Comparison of ENCODE assay signal across 8 cellular contexts in the genomic region with DNA sequence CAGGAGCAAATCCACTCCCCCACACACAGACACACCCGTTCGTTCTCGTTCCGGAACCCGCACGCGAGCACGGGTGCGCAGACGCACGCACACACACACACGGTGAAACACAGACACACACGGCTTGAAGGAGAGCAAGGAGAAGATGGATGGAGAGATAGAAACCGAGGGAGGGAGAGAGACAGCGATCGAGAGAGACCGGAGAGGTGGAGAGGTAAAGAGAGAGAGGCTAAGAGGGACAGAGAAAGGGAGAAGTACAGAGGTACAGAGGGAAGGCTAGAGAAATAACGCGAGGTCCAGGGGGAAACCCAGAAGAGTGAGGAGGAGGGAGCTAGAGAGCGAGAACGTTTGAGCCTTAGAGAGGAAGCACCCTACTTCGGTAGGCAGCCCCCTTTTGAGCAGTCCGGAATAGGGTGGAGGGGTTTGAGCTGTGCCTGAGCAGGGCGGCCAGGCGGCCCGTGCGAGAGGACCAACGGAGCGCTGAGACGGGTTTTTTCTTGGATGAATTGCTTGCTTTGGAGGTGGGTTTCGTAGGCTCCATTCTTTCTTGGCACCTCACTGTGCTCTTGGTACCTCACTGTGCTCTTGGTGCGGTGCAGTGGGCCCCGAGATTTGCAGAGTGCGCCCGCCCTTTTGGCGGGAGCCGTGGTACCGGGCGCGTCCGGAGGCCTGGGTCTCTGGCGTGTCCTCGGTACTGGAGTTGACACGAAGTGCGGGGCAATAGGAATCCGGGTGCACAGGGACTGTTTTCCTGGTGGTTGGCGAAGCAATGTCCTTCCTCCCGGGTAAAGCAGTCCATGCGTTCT.
DNase-seq lines count a peak whose midpoint lies in the region; ATAC-seq, FAIRE-seq and TF ChIP-seq lines count a peak whose summit lies in the region.

No MANE protein-coding gene starts in this region.

- H3K27me3 ChIP-seq in astrocyte (ENCODE audit: insufficient read depth, low read length) (peaks cover 33% of the 10 kb centered on the region), iPS-15b (ENCODE audit: control insufficient read depth, insufficient read depth, low read length) (peaks cover 51% of the 10 kb centered on the region), small intestine (ENCODE audit: control insufficient read depth in 2 of 2, insufficient read depth in 2 of 2, low read length in 2 of 2) (peaks cover 3 to 19% of the 10 kb centered on the region in 2 donors)

- peak overlapping the region; percentile 86 for H2AFZ ChIP-seq in astrocyte (ENCODE audit: low read depth, low read length)

- H3K36me3 ChIP-seq in astrocyte (ENCODE audit: insufficient read depth, low read length) = no peaks in the 10 kb centered on the region
- no peaks in the 10 kb centered on the region for H3K36me3 ChIP-seq in iPS-15b (ENCODE audit: control insufficient read depth, insufficient read depth, low read length)
- H3K36me3 ChIP-seq in small intestine (ENCODE audit: control insufficient read depth in 2 of 2, insufficient read depth in 2 of 2, low read length in 2 of 2) = no peaks in the 10 kb centered on the region

- FAIRE-seq in astrocyte (lab: Jason Lieb, UNC) = no peak
- no peak for FAIRE-seq in small intestine (lab: Jason Lieb, UNC)

- H3K27me3 Mint-ChIP-seq in astrocyte (ENCODE audit: low read depth, unreplicated experiment) = peaks cover 29% of the 10 kb centered on the region

- peak overlapping the region; percentile 100 for H3K4me2 ChIP-seq in astrocyte (ENCODE audit: low read length)

- peaks cover 4% of the 10 kb centered on the region for H3K36me3 Mint-ChIP-seq in astrocyte (ENCODE audit: low read depth, unreplicated experiment)

- peaks cover 17% of the 10 kb centered on the region for H3K4me1 ChIP-seq in astrocyte (ENCODE audit: insufficient read depth, low read length)
- no peaks in the 10 kb centered on the region for H3K4me1 ChIP-seq in iPS-15b (ENCODE audit: control insufficient read depth, insufficient read depth, low read length)
- peaks cover 0 to 8% of the 10 kb centered on the region in 2 donors for H3K4me1 ChIP-seq in small intestine (ENCODE audit: control insufficient read depth in 2 of 2, insufficient read depth in 1 of 2, low read depth in 1 of 2, low read length in 1 of 2)

- peak overlapping the region; percentile 71 for H3K4me3 ChIP-seq in astrocyte (ENCODE audit: insufficient read depth, low read depth, low read length)
- H3K4me3 ChIP-seq in iPS-15b (ENCODE audit: low read depth, low read length) = peak overlapping the region; percentile 61
- H3K4me3 ChIP-seq in small intestine (ENCODE audit: low read depth in 1 of 2, low read length in 2 of 2) = peak overlapping the region in 1 of 2 donors; percentile 24

- peak overlapping the region; percentile 87 for H3K4me3 Mint-ChIP-seq in astrocyte (ENCODE audit: unreplicated experiment)

- H3K9me3 ChIP-seq in astrocyte (ENCODE audit: insufficient read depth, low read depth, low read length) (no peaks in the 10 kb centered on the region), iPS-15b (ENCODE audit: control insufficient read depth, insufficient read depth, low read length) (no peaks in the 10 kb centered on the region), small intestine (ENCODE audit: control insufficient read depth, low read depth) (no peaks in the 10 kb centered on the region)

- H3K79me2 ChIP-seq in astrocyte (ENCODE audit: insufficient read depth, low read length) = no peaks in the 10 kb centered on the region

- 0 to 1% (median 1%) methylated on average over 48 to 49 of the region's 49 CpGs for WGBS in small intestine, 3 donors

- H3K27ac ChIP-seq in astrocyte (ENCODE audit: low read depth, low read length) (no peak overlapping the region), small intestine (ENCODE audit: low read depth in 1 of 2, low read length in 1 of 2) (no peak overlapping the region)

- peak overlapping the region; percentile 81 for H3K9ac ChIP-seq in astrocyte (ENCODE audit: low read length)
- no peak overlapping the region for H3K9ac ChIP-seq in iPS-15b (ENCODE audit: low read depth, low read length)

- H3K9me3 Mint-ChIP-seq in astrocyte (ENCODE audit: unreplicated experiment) = peaks cover 5% of the 10 kb centered on the region

- peak overlapping the region; percentile 92 for H3K27ac Mint-ChIP-seq in astrocyte (ENCODE audit: unreplicated experiment)

- DNase-seq in ELF-1 (ENCODE audit: low read depth, low spot score) (peak; percentile 59), HS-5 (ENCODE audit: low read depth) (peak; percentile 50), RPMI7951 (ENCODE audit: low read depth) (peak; percentile 40), astrocyte (ENCODE audit: low read depth) (peak; percentile 11), small intestine (peak; percentile 25), NK-92 (lab: John Stamatoyannopoulos, UW; ENCODE audit: unreplicated experiment) (no peak)

- peaks cover 1% of the 10 kb centered on the region for H3K4me1 Mint-ChIP-seq in astrocyte (ENCODE audit: low read depth, unreplicated experiment)

- H4K20me1 ChIP-seq in astrocyte (ENCODE audit: insufficient read depth, low read length) = no peaks in the 10 kb centered on the region

- TF ChIP-seq CTCF in astrocyte (IDR thresholded peaks at IDR 0.05; ENCODE audit: insufficient read depth, low read depth, low read length) = no peak

- no peak for ATAC-seq in GM21717 (IDR thresholded peaks at IDR 0.05; ENCODE audit: unreplicated experiment)
